ENCODE assay signal across 8 cellular contexts in the genomic region with DNA sequence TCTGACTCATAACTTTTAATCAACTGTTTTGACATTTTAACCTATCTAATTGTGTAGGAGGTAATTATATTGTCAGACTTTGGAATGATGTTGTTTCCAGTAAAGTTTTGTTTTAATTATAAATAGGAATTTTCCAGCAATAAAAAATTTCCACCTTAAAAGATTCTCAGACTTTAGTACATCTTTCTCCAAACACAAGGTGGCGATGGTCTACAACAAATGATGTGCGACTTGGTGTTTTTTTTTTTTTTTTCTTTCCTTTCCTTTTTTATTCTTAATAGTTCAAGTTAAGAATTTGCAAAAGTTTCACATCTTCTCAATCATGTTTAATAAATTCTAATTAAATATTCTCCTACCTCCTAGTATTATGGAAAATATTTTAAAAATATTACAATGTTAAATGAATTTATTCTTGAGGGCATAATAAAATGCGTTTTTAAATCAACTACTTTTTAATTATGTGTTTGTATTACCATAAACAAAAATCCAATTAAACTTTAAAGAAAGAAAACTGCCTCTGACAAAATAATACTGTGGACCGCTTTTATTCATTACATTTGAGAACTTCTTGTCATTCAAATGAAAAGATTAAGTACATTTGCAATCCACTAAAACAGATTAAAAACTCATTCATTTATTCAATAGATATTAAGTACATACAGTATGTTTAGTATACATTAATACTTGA. TPM values are rescaled to one million over a fixed set of nuclear protein-coding genes. Genes with fewer than 3 reads are reported as not detected.
DNase-seq lines count a peak whose midpoint lies in the region; ATAC-seq and TF ChIP-seq lines count a peak whose summit lies in the region.

No MANE protein-coding gene starts in this region.

- WGBS in smooth muscle cell (ENCODE audit: low lambda C conversion rate), result 22% methylated on average over 4 of the region's 4 CpGs

- no peaks in the 10 kb centered on the region for H3K36me3 ChIP-seq in smooth muscle cell (ENCODE audit: low read depth)

- H3K4me2 ChIP-seq in smooth muscle cell, result peak overlapping the region; percentile 89

- peak overlapping the region; percentile 95 for H2AFZ ChIP-seq in smooth muscle cell (ENCODE audit: low read depth)

- peaks cover 6% of the 10 kb centered on the region for H4K20me1 ChIP-seq in smooth muscle cell (ENCODE audit: low read depth)

- no peaks in the 10 kb centered on the region for H3K9me3 Mint-ChIP-seq in CD4-positive, alpha-beta T cell

- intact Hi-C loops in CD4-positive, alpha-beta T cell (cut with DNase I, micrococcal nuclease), result loop anchor here (1.0 to 10.0 kb wide), 4 partner anchors 852 to 1896 kb away; no protein-coding TSS in a partner anchor

- H3K4me1 ChIP-seq in smooth muscle cell (ENCODE audit: low read depth), result peaks cover 8% of the 10 kb centered on the region

- H3K36me3 Mint-ChIP-seq in CD4-positive, alpha-beta T cell (ENCODE audit: low read depth), result no peaks in the 10 kb centered on the region

- H3K79me2 ChIP-seq in smooth muscle cell (ENCODE audit: low read depth), result peaks cover 5% of the 10 kb centered on the region

- peaks cover 66% of the 10 kb centered on the region for H3K27me3 Mint-ChIP-seq in CD4-positive, alpha-beta T cell

- peaks cover 20% of the 10 kb centered on the region for H3K4me1 Mint-ChIP-seq in CD4-positive, alpha-beta T cell (ENCODE audit: low read depth)

- H3K9ac ChIP-seq in smooth muscle cell (ENCODE audit: low read depth), result peak overlapping the region; percentile 46

- CTCF ChIA-PET in CD4-positive, alpha-beta T cell (lab: Charles Lee), result interaction anchor here (1.0 to 1.6 kb wide), 2 partner anchors 1895 to 1896 kb away, joined by 3 to 7 read pairs; no protein-coding TSS in a partner anchor
- CTCF ChIA-PET in HEK293T (lab: Yijun Ruan, JAX), result interaction anchor here (1.0 to 1.8 kb wide), 3 partner anchors 113 to 1896 kb away, joined by 3 to 9 read pairs (median 7); no protein-coding TSS in a partner anchor

- no peak overlapping the region for H3K4me3 Mint-ChIP-seq in CD4-positive, alpha-beta T cell

- no peak overlapping the region for H3K27ac ChIP-seq in CD4-positive, alpha-beta T cell (ENCODE audit: low read depth, low read length)
- peak overlapping the region; percentile 48 for H3K27ac ChIP-seq in smooth muscle cell (ENCODE audit: low read depth)

- H3F3A ChIP-seq in smooth muscle cell (ENCODE audit: low read depth), result peaks cover 17% of the 10 kb centered on the region

- peaks cover 45% of the 10 kb centered on the region for H3K27me3 ChIP-seq in CD4-positive, alpha-beta T cell (ENCODE audit: control insufficient read depth, insufficient read depth, low read length)
- H3K27me3 ChIP-seq in smooth muscle cell (ENCODE audit: low read depth), result no peaks in the 10 kb centered on the region

- H3K4me3 ChIP-seq in fibroblast of mammary gland (ENCODE audit: control insufficient read depth, low read depth, low read length), result no peak overlapping the region
- H3K4me3 ChIP-seq in smooth muscle cell, result peak overlapping the region; percentile 49

- no peaks in the 10 kb centered on the region for H3K9me3 ChIP-seq in CD4-positive, alpha-beta T cell (ENCODE audit: control insufficient read depth, low read length)
- H3K9me3 ChIP-seq in smooth muscle cell (replicated peaks; ENCODE audit: low read depth), result no peaks in the 10 kb centered on the region

- DNase-seq in CD4-positive, alpha-beta T cell, result no peak
- DNase-seq in HEK293T (ENCODE audit: extremely low spot score) (no peak), RPMI7951 (ENCODE audit: low read depth) (peak; percentile 56), fibroblast of mammary gland (ENCODE audit: low read depth) (peak; percentile 80), smooth muscle cell (lab: John Stamatoyannopoulos, UW; ENCODE audit: unreplicated experiment) (no peak), DMS79 (lab: John Stamatoyannopoulos, UW) (no peak)

- ATAC-seq in CD4-positive, alpha-beta T cell (ENCODE audit: poor library complexity), result no peak
- ATAC-seq in HG03342 (IDR thresholded peaks at IDR 0.05; ENCODE audit: unreplicated experiment), result no peak
- ATAC-seq in HG02798 (IDR thresholded peaks at IDR 0.05; ENCODE audit: poor library complexity, unreplicated experiment), result no peak

- TF ChIP-seq CTCF in CD4-positive, alpha-beta T cell (IDR thresholded peaks at IDR 0.05), result peak; percentile 61
- TF ChIP-seq CTCF in fibroblast of mammary gland (conservative IDR thresholded peaks at IDR 0.05; ENCODE audit: control insufficient read depth, insufficient read depth, low read depth, low read length), result peak; percentile 65
- peak; percentile 63 for TF ChIP-seq CTCF in smooth muscle cell (IDR thresholded peaks at IDR 0.05; ENCODE audit: borderline replicate concordance, insufficient read depth, poor library complexity, severe bottlenecking)

- POLR2A ChIA-PET in CD4-positive, alpha-beta T cell (lab: Charles Lee), result no interaction called here
- POLR2A ChIA-PET in HEK293T (lab: Yijun Ruan, JAX), result no interaction called here

- H3K27ac Mint-ChIP-seq in CD4-positive, alpha-beta T cell, result no peak overlapping the region

TF ChIP-seq in HEK293T, 16 proteins besides CTCF, POLR2A, EP300 and RAD21:
- TF ChIP-seq TARDBP (IDR thresholded peaks at IDR 0.05), result no peak
- peak; percentile 97 for TF ChIP-seq ZNF384 (IDR thresholded peaks at IDR 0.05)
TF ChIP-seq in HEK293T: peak in this region for 1.

RNA-seq across cellular contexts. Expression of a gene that starts 4.4 kb away (rescaled TPM):
- under 1 TPM; 0.08 to 0.25 TPM for total RNA-seq in CD4-positive, alpha-beta T cell
- total RNA-seq in RPMI7951 (2014; rRNA removed; shearing (Covaris generic)), result 6.8 and 8.7 TPM in 2 replicates
- total RNA-seq in smooth muscle cell, result 181 and 253 TPM in 2 replicates
- 220 and 264 TPM in 2 replicates for polyA plus RNA-seq in smooth muscle cell

Comparison
In these comparisons a context has a peak if more than half of its experiments do, and no peak if none do; other contexts are left out.
1. DNase-seq: peak in RPMI7951 (single experiment) and fibroblast of mammary gland (single experiment); none in CD4-positive, alpha-beta T cell (0 of 10), HEK293T (single experiment), smooth muscle cell (single experiment) and DMS79 (single experiment).
2. RNA of a gene that starts 4.4 kb away (total RNA-seq): 181 to 253 TPM in smooth muscle cell; 6.8 to 8.7 TPM in RPMI7951 and 0.08 to 0.25 TPM in CD4-positive, alpha-beta T cell; every median in the first group is over 10 times any median in the second.
3. Peak in every context shown above with its lines, with median percentiles within 50 percentile points of each other: CTCF ChIP-seq.